1 cellular context compared by ENCODE assay signal in the genomic region with DNA sequence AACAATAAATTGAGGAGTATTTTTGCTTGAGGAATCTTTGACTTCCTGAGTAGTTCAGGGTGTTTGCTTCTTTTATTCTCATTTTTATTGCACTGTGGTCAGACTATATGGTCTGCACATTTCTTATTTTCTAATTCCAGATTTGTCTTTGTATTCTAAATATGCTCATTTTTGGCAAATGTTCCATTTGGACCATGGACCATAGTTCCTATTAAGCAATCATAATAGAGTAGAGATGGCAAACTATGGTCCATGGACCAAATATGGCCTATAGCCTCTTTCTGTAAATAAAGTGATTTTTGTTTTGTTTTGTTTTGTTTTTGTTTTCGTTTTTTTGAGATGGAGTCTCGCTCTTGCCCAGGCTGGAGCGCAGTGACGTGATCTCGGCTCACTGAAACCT.
TF ChIP-seq lines count a peak whose summit lies in the region.

No MANE protein-coding gene starts in this region.

TF ChIP-seq in IMR-90, 13 proteins besides CTCF, POLR2A, EP300 and RAD21:
- TF ChIP-seq, protein P1, sequence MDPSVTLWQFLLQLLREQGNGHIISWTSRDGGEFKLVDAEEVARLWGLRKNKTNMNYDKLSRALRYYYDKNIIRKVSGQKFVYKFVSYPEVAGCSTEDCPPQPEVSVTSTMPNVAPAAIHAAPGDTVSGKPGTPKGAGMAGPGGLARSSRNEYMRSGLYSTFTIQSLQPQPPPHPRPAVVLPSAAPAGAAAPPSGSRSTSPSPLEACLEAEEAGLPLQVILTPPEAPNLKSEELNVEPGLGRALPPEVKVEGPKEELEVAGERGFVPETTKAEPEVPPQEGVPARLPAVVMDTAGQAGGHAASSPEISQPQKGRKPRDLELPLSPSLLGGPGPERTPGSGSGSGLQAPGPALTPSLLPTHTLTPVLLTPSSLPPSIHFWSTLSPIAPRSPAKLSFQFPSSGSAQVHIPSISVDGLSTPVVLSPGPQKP (IDR thresholded peaks at IDR 0.05; ENCODE audit: borderline replicate concordance, low read depth, low read length): no peak
- TF ChIP-seq, protein P2, sequence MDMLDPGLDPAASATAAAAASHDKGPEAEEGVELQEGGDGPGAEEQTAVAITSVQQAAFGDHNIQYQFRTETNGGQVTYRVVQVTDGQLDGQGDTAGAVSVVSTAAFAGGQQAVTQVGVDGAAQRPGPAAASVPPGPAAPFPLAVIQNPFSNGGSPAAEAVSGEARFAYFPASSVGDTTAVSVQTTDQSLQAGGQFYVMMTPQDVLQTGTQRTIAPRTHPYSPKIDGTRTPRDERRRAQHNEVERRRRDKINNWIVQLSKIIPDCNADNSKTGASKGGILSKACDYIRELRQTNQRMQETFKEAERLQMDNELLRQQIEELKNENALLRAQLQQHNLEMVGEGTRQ (IDR thresholded peaks at IDR 0.05; ENCODE audit: low read depth, low read length): no peak
- TF ChIP-seq BHLHE40 (IDR thresholded peaks at IDR 0.05; ENCODE audit: low read depth, low read length): no peak
- no peak for TF ChIP-seq CEBPB (IDR thresholded peaks at IDR 0.05; ENCODE audit: low read depth, low read length)
